ENCODE assay signal across 8 cellular contexts in the genomic region with DNA sequence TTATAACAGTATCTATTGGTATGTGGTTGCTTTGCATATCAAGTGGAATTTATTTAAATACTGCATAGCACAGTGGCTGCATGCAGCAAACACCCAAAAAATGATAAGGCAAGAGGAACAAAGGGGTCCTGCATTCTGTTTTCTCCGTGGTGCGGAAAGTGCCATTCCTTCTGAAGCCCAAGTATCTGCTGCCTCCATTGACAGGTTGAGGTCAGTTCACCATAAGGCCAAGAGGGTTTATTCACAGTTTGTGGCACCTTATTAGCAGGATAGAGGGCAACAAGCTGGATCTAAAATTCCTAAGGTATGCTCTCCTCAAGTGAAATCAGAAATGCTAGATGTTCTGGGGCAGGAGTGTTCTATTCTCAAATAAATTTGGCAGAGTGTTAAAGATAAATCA.
"Had no signal": no experiment of that assay in that cellular context is flagged by ENCODE, and none has a peak within 500 bp of the region (broad histone marks: within the 10 kb centered on the region; RNA-seq: fewer than 3 reads in every experiment).

No MANE protein-coding gene starts in this region.

- DNase-seq: GOT3, H7, HFFc6 had no signal

- H3K4me3 Mint-ChIP-seq: HFFc6, IgD-negative memory B cell had no signal

- H3K4me1 ChIP-seq: HAP-1 had no signal

- H3K36me3 Mint-ChIP-seq: IgD-negative memory B cell had no signal

- H3K9me3 Mint-ChIP-seq: HFFc6, IgD-negative memory B cell had no signal

- ATAC-seq: HCT116, HepG2 had no signal

- H3K27ac Mint-ChIP-seq: HFFc6, IgD-negative memory B cell had no signal

- H3K27ac ChIP-seq: HL-60 had no signal

- H3K36me3 ChIP-seq: HAP-1 had no signal

- FAIRE-seq: HepG2 had no signal

- H3K4me3 ChIP-seq: HAP-1 had no signal

- H3K9me3 ChIP-seq: HAP-1 had no signal
